1 cellular context compared by ENCODE assay signal in the genomic region with DNA sequence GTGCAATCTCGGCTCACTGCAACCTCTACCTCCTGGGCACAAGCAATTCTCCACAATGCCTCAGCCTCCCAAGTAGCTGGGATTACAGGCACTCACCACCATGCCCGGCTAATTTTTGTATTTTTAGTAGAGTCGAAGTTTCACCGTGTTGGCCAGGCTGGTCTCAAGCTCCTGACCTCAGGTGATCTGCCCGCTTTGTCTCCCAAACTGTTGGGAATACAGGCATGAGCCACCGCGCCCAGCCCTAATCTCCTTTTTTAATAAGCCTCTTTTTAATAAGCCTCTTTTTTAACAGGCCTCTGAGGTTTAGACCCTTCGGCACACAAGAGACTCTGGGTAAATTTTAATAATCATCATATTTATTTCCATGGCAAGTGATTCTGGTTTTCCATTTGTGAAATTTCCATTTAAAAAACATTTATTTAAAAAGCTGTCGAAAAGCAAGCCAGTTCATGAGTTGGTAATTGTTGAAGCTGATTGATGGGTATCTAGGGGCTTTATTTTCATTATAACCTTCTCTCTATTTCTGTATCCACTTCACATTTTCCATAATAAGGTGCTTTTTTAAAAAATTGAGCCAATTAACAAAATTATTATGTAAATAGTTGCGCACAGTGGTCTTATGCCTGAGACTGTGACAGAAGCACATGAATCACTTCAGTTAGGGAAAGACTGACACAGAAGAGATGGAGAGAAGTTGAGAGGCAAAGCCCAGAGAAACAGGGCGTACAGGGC.
TF ChIP-seq lines count a peak whose summit lies in the region.

No MANE protein-coding gene starts in this region.

TF ChIP-seq in H1, 55 proteins besides CTCF, POLR2A, EP300 and RAD21:
- TF ChIP-seq BRCA1 (IDR thresholded peaks at IDR 0.05; ENCODE audit: low read depth, low read length) (no peak), BCL11A (IDR thresholded peaks at IDR 0.05; ENCODE audit: low read depth in 2 of 2, low read length in 2 of 2) (no peak), TBP (IDR thresholded peaks at IDR 0.05; ENCODE audit: low read depth, low read length) (no peak), HDAC6 (IDR thresholded peaks at IDR 0.05; ENCODE audit: low read depth, low read length) (no peak), CTBP2 (IDR thresholded peaks at IDR 0.05; ENCODE audit: borderline replicate concordance, insufficient read depth, insufficient read length, low read length) (no peak), CBX8 (IDR thresholded peaks at IDR 0.05; ENCODE audit: borderline replicate concordance, low read depth, low read length) (no peak), NRF1 (IDR thresholded peaks at IDR 0.05; ENCODE audit: low read depth, low read length) (no peak), EZH2 (IDR thresholded peaks at IDR 0.05; ENCODE audit: low read depth, low read length, severe bottlenecking) (no peak), TEAD4 (IDR thresholded peaks at IDR 0.05; ENCODE audit: low read depth, low read length) (no peak), PHF8 (conservative IDR thresholded peaks at IDR 0.05; ENCODE audit: low read depth, low read length) (no peak), CHD2 (IDR thresholded peaks at IDR 0.05; ENCODE audit: low read length) (no peak), SIN3A (conservative IDR thresholded peaks at IDR 0.05 in 1 of 2, IDR thresholded peaks at IDR 0.05 in 1 of 2; ENCODE audit: low read depth in 1 of 2, low read length in 2 of 2) (no peak), POU5F1 (IDR thresholded peaks at IDR 0.05; ENCODE audit: low read depth, low read length) (no peak), ATF2 (IDR thresholded peaks at IDR 0.05; ENCODE audit: low read length) (no peak), KDM1A (IDR thresholded peaks at IDR 0.05; ENCODE audit: borderline replicate concordance, low read length) (no peak), CHD1 (IDR thresholded peaks at IDR 0.05; ENCODE audit: low read depth, low read length) (no peak), TCF12 (IDR thresholded peaks at IDR 0.05; ENCODE audit: low read depth, low read length) (no peak), BACH1 (IDR thresholded peaks at IDR 0.05; ENCODE audit: low read length) (no peak), RFX5 (IDR thresholded peaks at IDR 0.05; ENCODE audit: borderline replicate concordance, low read depth, low read length) (no peak)
- TF ChIP-seq, protein P1, sequence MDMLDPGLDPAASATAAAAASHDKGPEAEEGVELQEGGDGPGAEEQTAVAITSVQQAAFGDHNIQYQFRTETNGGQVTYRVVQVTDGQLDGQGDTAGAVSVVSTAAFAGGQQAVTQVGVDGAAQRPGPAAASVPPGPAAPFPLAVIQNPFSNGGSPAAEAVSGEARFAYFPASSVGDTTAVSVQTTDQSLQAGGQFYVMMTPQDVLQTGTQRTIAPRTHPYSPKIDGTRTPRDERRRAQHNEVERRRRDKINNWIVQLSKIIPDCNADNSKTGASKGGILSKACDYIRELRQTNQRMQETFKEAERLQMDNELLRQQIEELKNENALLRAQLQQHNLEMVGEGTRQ (IDR thresholded peaks at IDR 0.05; ENCODE audit: low read length), result no peak
TF ChIP-seq in H1: peak in this region for 0.
